Comparison of ENCODE assay signal across 16 cellular contexts in the genomic region with DNA sequence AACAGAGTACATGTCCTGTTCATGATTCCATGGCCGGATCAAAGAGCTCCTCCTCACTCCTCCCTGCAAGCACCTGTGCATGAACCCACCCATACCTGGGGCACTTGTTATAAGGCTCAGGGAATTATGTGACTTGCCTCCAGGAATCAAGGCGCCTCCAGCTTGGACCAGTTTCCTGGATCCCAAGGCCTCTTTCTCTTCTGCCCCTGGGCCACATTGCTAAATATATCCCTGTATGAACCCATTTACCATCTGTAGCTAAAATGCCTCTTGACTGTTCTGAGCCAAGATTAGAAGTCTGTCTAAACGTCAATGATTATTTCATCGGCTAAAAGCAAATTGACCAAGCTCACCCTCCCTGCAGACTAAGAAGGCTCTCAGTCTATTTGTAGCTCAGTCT.
A peak's percentile ranks its signal among the peaks of the same experiment; 100 is the strongest.
DNase-seq lines count a peak whose midpoint lies in the region; ATAC-seq, FAIRE-seq and TF ChIP-seq lines count a peak whose summit lies in the region.
"Had no signal": no experiment of that assay in that cellular context is flagged by ENCODE, and none has a peak within 500 bp of the region (broad histone marks: within the 10 kb centered on the region; RNA-seq: fewer than 3 reads in every experiment).

No MANE protein-coding gene starts in this region.

- H3K27ac Mint-ChIP-seq in neural crest cell (ENCODE audit: unreplicated experiment), result peak overlapping the region; percentile 21
- H3K27ac Mint-ChIP-seq: CD4-positive, alpha-beta memory T cell; GM23338; H9 had no signal

- H3K36me3 ChIP-seq in WERI-Rb-1, result no peaks in the 10 kb centered on the region

- H3K27me3 ChIP-seq in WERI-Rb-1 (ENCODE audit: insufficient read depth, low read depth, severe bottlenecking), result no peaks in the 10 kb centered on the region

- DNase-seq in GM12892 (ENCODE audit: insufficient read length), result no peak
- DNase-seq in WERI-Rb-1, result peak; percentile 69
- no peak for DNase-seq in neural crest cell (ENCODE audit: low read depth, low spot score)
- no peak for DNase-seq in DMS114 treated with DMSO at 0.1 percent for 48 hours (lab: John Stamatoyannopoulos, UW; ENCODE audit: unreplicated experiment)
- DNase-seq in cerebellum (ENCODE audit: low spot score), result no peak
- DNase-seq: C1 segment of cervical spinal cord; Caco-2; CD4-positive, alpha-beta memory T cell; DMS79; EL; GF-D8 had no signal

- peak; percentile 24 for FAIRE-seq in GM12892 (lab: Jason Lieb, UNC)
- FAIRE-seq: GM12891 had no signal

- no peak overlapping the region for H3K4me3 ChIP-seq in WERI-Rb-1 (ENCODE audit: low read depth, low read length)
- H3K4me3 ChIP-seq: GM23338 had no signal

- H3K27me3 Mint-ChIP-seq in neural crest cell (ENCODE audit: low read depth), result no peaks in the 10 kb centered on the region

- H3K36me3 Mint-ChIP-seq in neural crest cell (ENCODE audit: low read depth), result no peaks in the 10 kb centered on the region
- H3K36me3 Mint-ChIP-seq: CD4-positive, alpha-beta memory T cell had no signal

- no peak for TF ChIP-seq POLR2A in GM12892 (IDR thresholded peaks at IDR 0.05; ENCODE audit: low read depth, low read length)

- no peaks in the 10 kb centered on the region for H3K9me3 ChIP-seq in WERI-Rb-1 (ENCODE audit: severe bottlenecking)
- H3K9me3 ChIP-seq: Caco-2 had no signal

- no peak overlapping the region for H3K4me3 Mint-ChIP-seq in neural crest cell
- H3K4me3 Mint-ChIP-seq: CD4-positive, alpha-beta memory T cell; GM23338; H9 had no signal

- TF ChIP-seq CTCF in WERI-Rb-1 (IDR thresholded peaks at IDR 0.05; ENCODE audit: low read depth, low read length) (no peak), neural crest cell (conservative IDR thresholded peaks at IDR 0.05) (no peak)

- peaks cover 23% of the 10 kb centered on the region for H3K4me1 Mint-ChIP-seq in neural crest cell
- H3K4me1 Mint-ChIP-seq: CD4-positive, alpha-beta memory T cell had no signal

- no peak for ATAC-seq in GM18511 (IDR thresholded peaks at IDR 0.05; ENCODE audit: unreplicated experiment)
- ATAC-seq: GM23338, HCT116 had no signal

- H3K27ac ChIP-seq in WERI-Rb-1, result peak overlapping the region; percentile 66

- H3K9me3 Mint-ChIP-seq in neural crest cell, result no peaks in the 10 kb centered on the region
- H3K9me3 Mint-ChIP-seq: GM23338, H9 had no signal
